In the genomic region with DNA sequence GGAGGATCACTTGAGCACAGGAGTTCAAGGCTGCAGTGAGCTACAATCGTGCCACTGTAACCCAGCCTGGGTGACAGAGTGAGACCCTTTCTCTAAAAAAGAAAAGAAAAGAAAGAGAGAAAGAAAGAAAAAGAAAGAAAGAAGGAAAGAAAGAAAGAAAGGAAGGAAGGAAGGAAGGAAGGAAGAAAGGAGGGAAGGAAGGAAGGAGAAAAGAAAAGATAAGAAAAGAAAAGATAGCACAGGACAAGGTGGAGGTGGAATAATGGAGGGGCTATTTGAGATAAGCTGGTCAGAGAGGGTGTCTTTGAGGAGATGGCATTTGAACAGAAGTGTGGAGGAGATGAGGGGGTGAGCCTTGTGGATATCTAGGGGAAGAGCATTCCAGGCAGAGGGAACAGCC, we compare ENCODE assay signal across 26 cellular contexts. TPM values are rescaled to one million over a fixed set of nuclear protein-coding genes. Genes with fewer than 3 reads are reported as not detected.
DNase-seq lines count a peak whose midpoint lies in the region; ATAC-seq, FAIRE-seq and TF ChIP-seq lines count a peak whose summit lies in the region.
"Had no signal": no experiment of that assay in that cellular context is flagged by ENCODE, and none has a peak within 500 bp of the region (broad histone marks: within the 10 kb centered on the region; RNA-seq: fewer than 3 reads in every experiment).

No MANE protein-coding gene starts in this region.

- H3K9me1 ChIP-seq in K562 (ENCODE audit: control insufficient read depth, insufficient read depth, low read length) = peaks cover 4% of the 10 kb centered on the region

- 3% methylated on average over 1 of the region's 1 CpG for WGBS in HepG2 (ENCODE audit: low lambda C conversion rate)
- 30% methylated on average over 1 of the region's 1 CpG for WGBS in right lobe of liver (ENCODE audit: insufficient coverage, low coverage, low lambda C conversion rate, missing lambda C conversion rate)
- 11% methylated on average over 1 of the region's 1 CpG for WGBS in K562 (ENCODE audit: insufficient coverage, low coverage, missing lambda C conversion rate)

- DNase-seq in HepG2 (ENCODE audit: low spot score) (no peak), right lobe of liver (no peak), K562 (ENCODE audit: extremely low read depth in 1 of 4, low spot score in 3 of 4) (no peak), glutamatergic neuron (no peak), type B pancreatic cell (ENCODE audit: extremely low spot score, unreplicated experiment) (no peak), anterior cingulate cortex (lab: John Stamatoyannopoulos, UW) (no peak), substantia nigra (lab: John Stamatoyannopoulos, UW) (no peak)
- DNase-seq: 8988T; ACHN; AML-193; BE2C; CD4-positive, alpha-beta T cell; CD8-positive, alpha-beta memory T cell; DMS 273 treated with DMSO at 0.1 percent for 48 hours; DMS79; EL; GDM1; GOT3; HCEC 1CT had no signal

- H3K27me3 ChIP-seq in HepG2 (ENCODE audit: control insufficient read depth in 1 of 2, insufficient read depth in 2 of 2, low read length in 2 of 2) (no peaks in the 10 kb centered on the region; a peak in 1 of 5 replicates), right lobe of liver (no peaks in the 10 kb centered on the region), K562 (ENCODE audit: control insufficient read depth in 2 of 2, insufficient read depth in 2 of 2, low read length in 2 of 2) (peaks cover 0 to 3% of the 10 kb centered on the region in 2 experiments; a peak in 2 of 5 replicates)
- H3K27me3 ChIP-seq: BLaER1 treated with 17β-estradiol and CSF1 and Interleukin-3, amounts not matched to agents 10 nM and 100 nM had no signal

- H4K20me1 ChIP-seq in HepG2 (ENCODE audit: insufficient read depth, low read length) (peaks cover 13% of the 10 kb centered on the region; the same call in 1 of the 2 replicates), K562 (replicated peaks; ENCODE audit: control insufficient read depth, insufficient read depth, low read length) (peaks cover 15% of the 10 kb centered on the region)

- H3K27ac ChIP-seq in HepG2 (ENCODE audit: extremely low read length, insufficient read depth, low read length) (no peak overlapping the region), right lobe of liver (no peak overlapping the region), K562 (ENCODE audit: extremely low read depth, low read depth, low read length) (no peak overlapping the region), substantia nigra (ENCODE audit: low read depth, low read length, poor library complexity, severe bottlenecking) (no peak overlapping the region)
- H3K27ac ChIP-seq: A549; BLaER1 treated with 17β-estradiol and CSF1 and Interleukin-3, amounts not matched to agents 10 nM and 100 nM had no signal

- H3K79me2 ChIP-seq in HepG2 (ENCODE audit: insufficient read depth, low read length) = peaks cover 22% of the 10 kb centered on the region
- H3K79me2 ChIP-seq in K562 (ENCODE audit: control insufficient read depth, insufficient read depth, low read length) = peaks cover 24% of the 10 kb centered on the region

- in situ Hi-C loops in HepG2 (cut with HindIII; ENCODE audit: extremely low pct_ligation_motif_present, low pct_unique_long_range_greater_than_20kb) = loop anchor here (5.0 kb wide), 1 partner anchor 97 kb away; no protein-coding TSS in a partner anchor
- in situ Hi-C loops in K562 (cut with MboI) = loop anchor here (5.0 kb wide), 1 partner anchor 92 kb away; no protein-coding TSS in a partner anchor

- H3K9ac ChIP-seq in HepG2 (ENCODE audit: insufficient read depth, low read depth, low read length) (no peak overlapping the region), K562 (ENCODE audit: insufficient read depth in 1 of 2, low read depth in 2 of 2, low read length in 2 of 2) (no peak overlapping the region)

- peaks cover 54% of the 10 kb centered on the region for H3K4me1 Mint-ChIP-seq in glutamatergic neuron (ENCODE audit: low read depth, unreplicated experiment)
- peaks cover 19% of the 10 kb centered on the region for H3K4me1 Mint-ChIP-seq in type B pancreatic cell (ENCODE audit: unreplicated experiment)

- intact Hi-C loops in HepG2 (cut with micrococcal nuclease; ENCODE audit: unreplicated experiment) (loop anchor here (5.0 to 10.0 kb wide), 2 partner anchors 78 to 130 kb away; no protein-coding TSS in a partner anchor), right lobe of liver (cut with DNase I) (loop anchor here (5.0 kb wide), 1 partner anchor 102 kb away; no protein-coding TSS in a partner anchor), K562 (cut with micrococcal nuclease) (loop anchor here (5.0 kb wide), 4 partner anchors 37 to 138 kb away; no protein-coding TSS in a partner anchor)

- no peaks in the 10 kb centered on the region for H3K9me3 ChIP-seq in HepG2 (ENCODE audit: low read length)
- H3K9me3 ChIP-seq in right lobe of liver = no peaks in the 10 kb centered on the region
- no peaks in the 10 kb centered on the region for H3K9me3 ChIP-seq in K562 (replicated peaks; ENCODE audit: control insufficient read depth, insufficient read depth, low read depth, low read length)
- H3K9me3 ChIP-seq: A549; BE2C; BLaER1 treated with 17β-estradiol and CSF1 and Interleukin-3, amounts not matched to agents 10 nM and 100 nM had no signal

- ATAC-seq in HepG2 (no peak), right lobe of liver (no peak), K562 (no peak), GM19328 (IDR thresholded peaks at IDR 0.05; ENCODE audit: unreplicated experiment) (no peak)
- ATAC-seq: A549, GM12878 had no signal

- H2AFZ ChIP-seq in HepG2 (ENCODE audit: low read length) (no peak overlapping the region), K562 (ENCODE audit: low read depth, low read length) (no peak overlapping the region)

- H3K36me3 ChIP-seq in HepG2 (replicated peaks in 1 of 2; ENCODE audit: control insufficient read depth in 1 of 2, insufficient read depth in 2 of 2, low read length in 2 of 2) = peaks cover 6 to 8% of the 10 kb centered on the region in 2 experiments; a peak in 4 of 5 replicates
- peaks cover 0 to 4% (median 0%) of the 10 kb centered on the region in 4 donors for H3K36me3 ChIP-seq in right lobe of liver
- H3K36me3 ChIP-seq in K562 (ENCODE audit: control insufficient read depth, insufficient read depth, low read length) = peaks cover 7% of the 10 kb centered on the region; the same call in 2 of the 3 replicates

- H3K4me3 ChIP-seq in HepG2 (replicated peaks in 1 of 3; ENCODE audit: insufficient read depth in 1 of 3, low read depth in 2 of 3, low read length in 3 of 3) = no peak overlapping the region
- H3K4me3 ChIP-seq in right lobe of liver = no peak overlapping the region
- no peak overlapping the region for H3K4me3 ChIP-seq in K562
- H3K4me3 ChIP-seq: A549; BLaER1 treated with 17β-estradiol and CSF1 and Interleukin-3, amounts not matched to agents 10 nM and 100 nM; GM12878 had no signal

- TF ChIP-seq RAD21 in HepG2 (CRISPR knock-in tag; IDR thresholded peaks at IDR 0.05) = no peak
- TF ChIP-seq RAD21 in K562 (CRISPR knock-in tag; conservative IDR thresholded peaks at IDR 0.05 in 1 of 2, IDR thresholded peaks at IDR 0.05 in 1 of 2) = no peak

- FAIRE-seq in HepG2 (lab: Jason Lieb, UNC) (no peak), K562 (lab: Jason Lieb, UNC) (no peak)
- FAIRE-seq: A549, D721Med, GM12878, H54 had no signal

- POLR2A ChIA-PET in HepG2 (lab: Yijun Ruan, JAX) (no interaction called here), K562 (lab: Yijun Ruan, JAX) (no interaction called here)

- BruUV-seq in HepG2 (replicated peaks; lab: Mats Ljungman, UMichigan) (no TSS peak), K562 (replicated peaks; lab: Mats Ljungman, UMichigan) (no TSS peak)

- peaks cover 30% of the 10 kb centered on the region for H3K9me3 Mint-ChIP-seq in glutamatergic neuron (ENCODE audit: unreplicated experiment)
- H3K9me3 Mint-ChIP-seq in type B pancreatic cell = no peaks in the 10 kb centered on the region
- H3K9me3 Mint-ChIP-seq: CD14-positive monocyte; CD4-positive, alpha-beta T cell; CD8-positive, alpha-beta memory T cell had no signal

- H3K36me3 Mint-ChIP-seq in glutamatergic neuron (ENCODE audit: unreplicated experiment) (no peaks in the 10 kb centered on the region), type B pancreatic cell (peaks cover 5% of the 10 kb centered on the region)

- H3K4me3 Mint-ChIP-seq in glutamatergic neuron (ENCODE audit: unreplicated experiment) (peak overlapping the region; percentile 1), type B pancreatic cell (peak overlapping the region; percentile 17)
- H3K4me3 Mint-ChIP-seq: CD14-positive monocyte; CD4-positive, alpha-beta T cell had no signal

- TF ChIP-seq EP300 in HepG2 (IDR thresholded peaks at IDR 0.05; ENCODE audit: low read depth in 2 of 2, low read length in 2 of 2) (no peak), HepG2 (CRISPR knock-in tag; IDR thresholded peaks at IDR 0.05; ENCODE audit: borderline replicate concordance) (no peak), K562 (IDR thresholded peaks at IDR 0.05; ENCODE audit: low read length) (no peak)

- TF ChIP-seq CTCF in HepG2 (CRISPR knock-in tag; IDR thresholded peaks at IDR 0.05) (no peak), right lobe of liver (IDR thresholded peaks at IDR 0.05) (no peak), K562 (IDR thresholded peaks at IDR 0.05 in 2 of 3, conservative IDR thresholded peaks at IDR 0.05 in 1 of 3; ENCODE audit: insufficient read depth in 2 of 3, low read depth in 1 of 3, low read length in 3 of 3) (no peak), glutamatergic neuron (IDR thresholded peaks at IDR 0.05; ENCODE audit: partially characterized antibody, unreplicated experiment) (no peak), type B pancreatic cell (conservative IDR thresholded peaks at IDR 0.05) (no peak)

- H3K4me2 ChIP-seq in HepG2 (ENCODE audit: low read depth, low read length) (no peak overlapping the region), K562 (ENCODE audit: insufficient read depth, low read length) (no peak overlapping the region)
- H3K4me2 ChIP-seq: A549; BLaER1 treated with 17β-estradiol and CSF1 and Interleukin-3, amounts not matched to agents 10 nM and 100 nM had no signal

- H3K27me3 Mint-ChIP-seq in glutamatergic neuron (ENCODE audit: unreplicated experiment) (peaks cover 28% of the 10 kb centered on the region), type B pancreatic cell (peaks cover 44% of the 10 kb centered on the region)

- H3K27ac Mint-ChIP-seq in glutamatergic neuron (ENCODE audit: unreplicated experiment) (peak overlapping the region; percentile 25), type B pancreatic cell (no peak overlapping the region)
- H3K27ac Mint-ChIP-seq: CD14-positive monocyte; CD4-positive, alpha-beta T cell; CD8-positive, alpha-beta memory T cell had no signal

- TF ChIP-seq POLR2A in HepG2 (IDR thresholded peaks at IDR 0.05; ENCODE audit: insufficient read depth in 1 of 2, low read depth in 2 of 2, low read length in 2 of 2) (no peak), right lobe of liver (IDR thresholded peaks at IDR 0.05) (no peak), K562 (conservative IDR thresholded peaks at IDR 0.05) (no peak)

- CTCF ChIA-PET in HepG2 (lab: Yijun Ruan, JAX; ENCODE audit: low intra/inter-chr PET ratio, low total read pairs) (no interaction called here), K562 (lab: Yijun Ruan, JAX; ENCODE audit: low intra/inter-chr PET ratio) (interaction anchor here (3.5 kb wide), 1 partner anchor 100 kb away, joined by 49 read pairs; no protein-coding TSS in a partner anchor)

- H3K4me1 ChIP-seq in HepG2 (ENCODE audit: insufficient read depth, low read length) (peaks cover 15% of the 10 kb centered on the region), right lobe of liver (peaks cover 0 to 11% (median 3%) of the 10 kb centered on the region in 4 donors), K562 (replicated peaks in 1 of 2; ENCODE audit: control insufficient read depth in 2 of 2, insufficient read depth in 2 of 2, low read length in 2 of 2) (peaks cover 13 to 19% of the 10 kb centered on the region in 2 experiments)
- H3K4me1 ChIP-seq: BE2C had no signal

RNA-seq across cellular contexts. Expression of gene PDRG1, which starts 2.7 kb away (rescaled TPM):
- total RNA-seq in HepG2 (2016; rRNA removed; fragmentation: Illumina TruSeq; extraction: Trizol) (16.6 and 22.1 TPM in 2 replicates), right lobe of liver (1 to 10 TPM; 4.5 to 6.6 (median 4.9) TPM), K562 (2014; rRNA removed) (19.9 and 22.2 TPM in 2 replicates), K562 (2014; rRNA removed; fragmentation: Illumina TruSeq; extraction: Trizol) (11.6 and 12.6 TPM in 2 replicates), K562 (2015; rRNA removed; fragmentation: Illumina TruSeq; extraction: Trizol) (13.4 and 14.1 TPM in 2 replicates), K562 (2021) (25.2 and 26.1 TPM in 2 replicates), glutamatergic neuron (ENCODE audit: unreplicated experiment) (69.5 TPM), type B pancreatic cell (ENCODE audit: low replicate concordance) (24.3 and 24.7 TPM in 2 replicates)
- total RNA-seq in HepG2 (2016; cell fraction: cytosol; rRNA removed; fragmentation: Illumina TruSeq; extraction: Trizol; ENCODE audit: low read depth) = 5.1 and 5.7 TPM in 2 replicates
- 16.1 and 23.7 TPM in 2 replicates for total RNA-seq in HepG2 (2016; cell fraction: insoluble cytoplasmic fraction; rRNA removed; fragmentation: Illumina TruSeq; extraction: Trizol)
- 12.0 and 13.1 TPM in 2 replicates for total RNA-seq in HepG2 (2016; cell fraction: membrane; rRNA removed; fragmentation: Illumina TruSeq; extraction: Trizol)
- total RNA-seq in HepG2 (2016; cell fraction: nucleus; rRNA removed; fragmentation: Illumina TruSeq; extraction: Trizol) = 8.3 and 9.7 TPM in 2 replicates
- polyA plus RNA-seq in HepG2 (2011; rRNA removed) (18.0 and 20.2 TPM in 2 replicates), K562 (2011; rRNA removed) (24.8 and 27.8 TPM in 2 replicates), K562 (2014; fragmentation: Illumina TruSeq; extraction: Trizol) (23.4 and 24.6 TPM in 2 replicates), K562 (2014; fragmentation: Nextera tagmentation; extraction: Ambion mirVana) (10 to 100 TPM; 38.5 to 58.6 TPM), K562 (2014; rRNA removed) (31.6 and 32.2 TPM in 2 replicates)
- 19.4 and 20.2 TPM in 2 replicates for polyA plus RNA-seq in HepG2 (2011; cell fraction: cytosol; rRNA removed)
- 11.2 and 13.9 TPM in 2 replicates for polyA plus RNA-seq in HepG2 (2011; cell fraction: nucleus; rRNA removed)
- polyA plus RNA-seq in HepG2 (2012) = 15.0 and 15.5 TPM in 2 replicates
- polyA plus RNA-seq in HepG2 (2016; cell fraction: cytosol; fragmentation: Illumina TruSeq; extraction: Trizol; ENCODE audit: low read depth) = 6.4 and 6.6 TPM in 2 replicates
- polyA plus RNA-seq in HepG2 (2016; cell fraction: insoluble cytoplasmic fraction; fragmentation: Illumina TruSeq; extraction: Trizol; ENCODE audit: low read depth) = 34.8 and 36.2 TPM in 2 replicates
- 11.1 and 11.7 TPM in 2 replicates for polyA plus RNA-seq in HepG2 (2016; cell fraction: membrane; fragmentation: Illumina TruSeq; extraction: Trizol; ENCODE audit: low read depth)
- polyA plus RNA-seq in HepG2 (2016; cell fraction: nucleus; fragmentation: Illumina TruSeq; extraction: Trizol; ENCODE audit: insufficient read depth, low read depth) = 20.9 and 21.7 TPM in 2 replicates
- 3.7 and 8.1 TPM in 2 replicates for polyA minus RNA-seq in HepG2 (2011; rRNA and poly(A)+ RNA removed; ENCODE audit: low replicate concordance)
- polyA minus RNA-seq in HepG2 (2011; cell fraction: cytosol; rRNA and poly(A)+ RNA removed) = 3.5 and 4.6 TPM in 2 replicates
- 5.8 and 6.6 TPM in 2 replicates for polyA minus RNA-seq in HepG2 (2011; cell fraction: nucleus; rRNA and poly(A)+ RNA removed)
- 7.2 and 10.9 TPM in 2 replicates for total RNA-seq in K562 (2011; cell fraction: chromatin; rRNA removed; ENCODE audit: low replicate concordance)
- total RNA-seq in K562 (2011; cell fraction: nucleolus; rRNA removed) = 8.9 and 9.8 TPM in 2 replicates
- total RNA-seq in K562 (2011; cell fraction: nucleoplasm; rRNA removed) = 10.8 and 12.4 TPM in 2 replicates
- 23.2 and 23.9 TPM in 2 replicates for polyA plus RNA-seq in K562 (2011; cell fraction: cytosol; rRNA removed)
- polyA plus RNA-seq in K562 (2011; cell fraction: nucleus; rRNA removed) = 13.6 and 15.4 TPM in 2 replicates
- polyA plus RNA-seq in K562 (2012) = 20.8 and 24.1 TPM in 2 replicates
- polyA minus RNA-seq in K562 (2011; rRNA and poly(A)+ RNA removed) = 6.9 and 8.1 TPM in 2 replicates
- 6.5 TPM in 2 replicates for polyA minus RNA-seq in K562 (2011; cell fraction: cytosol; rRNA and poly(A)+ RNA removed)
- 4.8 and 5.6 TPM in 2 replicates for polyA minus RNA-seq in K562 (2011; cell fraction: nucleus; rRNA and poly(A)+ RNA removed)

RNA-seq across cellular contexts. Expression of gene XKR7, which starts 13.5 kb away (rescaled TPM):
- total RNA-seq in HepG2 (2016; rRNA removed; fragmentation: Illumina TruSeq; extraction: Trizol) (not detected in 2 replicates), right lobe of liver (not detected), K562 (2014; rRNA removed) (not detected in 2 replicates), K562 (2014; rRNA removed; fragmentation: Illumina TruSeq; extraction: Trizol) (not detected in 2 replicates), K562 (2015; rRNA removed; fragmentation: Illumina TruSeq; extraction: Trizol) (not detected in 2 replicates), K562 (2021) (0.02 TPM in 1 of 2 replicates, not detected in the other), glutamatergic neuron (ENCODE audit: unreplicated experiment) (284 TPM), type B pancreatic cell (ENCODE audit: low replicate concordance) (4.2 and 4.9 TPM in 2 replicates)
- total RNA-seq in HepG2 (2016; cell fraction: cytosol; rRNA removed; fragmentation: Illumina TruSeq; extraction: Trizol; ENCODE audit: low read depth) = not detected in 2 replicates
- total RNA-seq in HepG2 (2016; cell fraction: insoluble cytoplasmic fraction; rRNA removed; fragmentation: Illumina TruSeq; extraction: Trizol) = not detected in 2 replicates
- not detected in 2 replicates for total RNA-seq in HepG2 (2016; cell fraction: membrane; rRNA removed; fragmentation: Illumina TruSeq; extraction: Trizol)
- total RNA-seq in HepG2 (2016; cell fraction: nucleus; rRNA removed; fragmentation: Illumina TruSeq; extraction: Trizol) = not detected in 2 replicates
- polyA plus RNA-seq in HepG2 (2011; rRNA removed) (not detected in 2 replicates), K562 (2011; rRNA removed) (not detected in 2 replicates), K562 (2014; fragmentation: Illumina TruSeq; extraction: Trizol) (not detected in 2 replicates), K562 (2014; fragmentation: Nextera tagmentation; extraction: Ambion mirVana) (not detected), K562 (2014; rRNA removed) (not detected in 2 replicates)
- polyA plus RNA-seq in HepG2 (2011; cell fraction: cytosol; rRNA removed) = not detected in 2 replicates
- polyA plus RNA-seq in HepG2 (2011; cell fraction: nucleus; rRNA removed) = not detected in 2 replicates
- not detected in 2 replicates for polyA plus RNA-seq in HepG2 (2012)
- not detected in 2 replicates for polyA plus RNA-seq in HepG2 (2016; cell fraction: cytosol; fragmentation: Illumina TruSeq; extraction: Trizol; ENCODE audit: low read depth)
- not detected in 2 replicates for polyA plus RNA-seq in HepG2 (2016; cell fraction: insoluble cytoplasmic fraction; fragmentation: Illumina TruSeq; extraction: Trizol; ENCODE audit: low read depth)
- not detected in 2 replicates for polyA plus RNA-seq in HepG2 (2016; cell fraction: membrane; fragmentation: Illumina TruSeq; extraction: Trizol; ENCODE audit: low read depth)
- polyA plus RNA-seq in HepG2 (2016; cell fraction: nucleus; fragmentation: Illumina TruSeq; extraction: Trizol; ENCODE audit: insufficient read depth, low read depth) = not detected in 2 replicates
- polyA minus RNA-seq in HepG2 (2011; rRNA and poly(A)+ RNA removed; ENCODE audit: low replicate concordance) = 0.02 TPM in 1 of 2 replicates, not detected in the other
- polyA minus RNA-seq in HepG2 (2011; cell fraction: cytosol; rRNA and poly(A)+ RNA removed) = not detected in 2 replicates
- not detected in 2 replicates for polyA minus RNA-seq in HepG2 (2011; cell fraction: nucleus; rRNA and poly(A)+ RNA removed)
- total RNA-seq in K562 (2011; cell fraction: chromatin; rRNA removed; ENCODE audit: low replicate concordance) = not detected in 2 replicates
- not detected in 2 replicates for total RNA-seq in K562 (2011; cell fraction: nucleolus; rRNA removed)
- total RNA-seq in K562 (2011; cell fraction: nucleoplasm; rRNA removed) = not detected in 2 replicates
- polyA plus RNA-seq in K562 (2011; cell fraction: cytosol; rRNA removed) = under 0.01 TPM in 1 of 2 replicates, not detected in the other
- not detected in 2 replicates for polyA plus RNA-seq in K562 (2011; cell fraction: nucleus; rRNA removed)
- not detected in 2 replicates for polyA plus RNA-seq in K562 (2012)
- polyA minus RNA-seq in K562 (2011; rRNA and poly(A)+ RNA removed) = not detected in 2 replicates
- polyA minus RNA-seq in K562 (2011; cell fraction: cytosol; rRNA and poly(A)+ RNA removed) = not detected in 2 replicates
- not detected in 2 replicates for polyA minus RNA-seq in K562 (2011; cell fraction: nucleus; rRNA and poly(A)+ RNA removed)
- total RNA-seq: CD4-positive, alpha-beta T cell; CD8-positive, alpha-beta memory T cell; GM12878 had no signal
- polyA plus RNA-seq: GM12878 had no signal

RNA-seq across cellular contexts. Expression of gene CCM2L, which starts 55.7 kb away (rescaled TPM):
- 0.15 TPM in 1 of 2 replicates, not detected in the other for total RNA-seq in HepG2 (2016; rRNA removed; fragmentation: Illumina TruSeq; extraction: Trizol)
- total RNA-seq in HepG2 (2016; cell fraction: cytosol; rRNA removed; fragmentation: Illumina TruSeq; extraction: Trizol; ENCODE audit: low read depth) = 0.18 TPM in 1 of 2 replicates, not detected in the other
- total RNA-seq in HepG2 (2016; cell fraction: insoluble cytoplasmic fraction; rRNA removed; fragmentation: Illumina TruSeq; extraction: Trizol) = 0.09 TPM in 1 of 2 replicates, not detected in the other
- total RNA-seq in HepG2 (2016; cell fraction: membrane; rRNA removed; fragmentation: Illumina TruSeq; extraction: Trizol) = not detected in 2 replicates
- not detected in 2 replicates for total RNA-seq in HepG2 (2016; cell fraction: nucleus; rRNA removed; fragmentation: Illumina TruSeq; extraction: Trizol)
- polyA plus RNA-seq in HepG2 (2011; rRNA removed) = not detected in 2 replicates
- polyA plus RNA-seq in HepG2 (2011; cell fraction: cytosol; rRNA removed) = 0.13 TPM in 1 of 2 replicates, not detected in the other
- 0.07 and 0.16 TPM in 2 replicates for polyA plus RNA-seq in HepG2 (2011; cell fraction: nucleus; rRNA removed)
- 0.15 TPM in 1 of 2 replicates, not detected in the other for polyA plus RNA-seq in HepG2 (2012)
- not detected in 2 replicates for polyA plus RNA-seq in HepG2 (2016; cell fraction: cytosol; fragmentation: Illumina TruSeq; extraction: Trizol; ENCODE audit: low read depth)
- 0.12 and 0.25 TPM in 2 replicates for polyA plus RNA-seq in HepG2 (2016; cell fraction: insoluble cytoplasmic fraction; fragmentation: Illumina TruSeq; extraction: Trizol; ENCODE audit: low read depth)
- polyA plus RNA-seq in HepG2 (2016; cell fraction: membrane; fragmentation: Illumina TruSeq; extraction: Trizol; ENCODE audit: low read depth) = 0.08 TPM in 1 of 2 replicates, not detected in the other
- polyA plus RNA-seq in HepG2 (2016; cell fraction: nucleus; fragmentation: Illumina TruSeq; extraction: Trizol; ENCODE audit: insufficient read depth, low read depth) = 0.42 TPM in 1 of 2 replicates, not detected in the other
- not detected in 2 replicates for polyA minus RNA-seq in HepG2 (2011; rRNA and poly(A)+ RNA removed; ENCODE audit: low replicate concordance)
- not detected in 2 replicates for polyA minus RNA-seq in HepG2 (2011; cell fraction: cytosol; rRNA and poly(A)+ RNA removed)
- polyA minus RNA-seq in HepG2 (2011; cell fraction: nucleus; rRNA and poly(A)+ RNA removed) = not detected in 2 replicates
- total RNA-seq in right lobe of liver = 1 to 10 TPM in 2 of 6 experiments, under 1 TPM in 4; 0.61 to 1.7 (median 0.89) TPM
- not detected in 2 replicates for total RNA-seq in K562 (2011; cell fraction: chromatin; rRNA removed; ENCODE audit: low replicate concordance)
- not detected in 2 replicates for total RNA-seq in K562 (2011; cell fraction: nucleolus; rRNA removed)
- not detected in 2 replicates for total RNA-seq in K562 (2011; cell fraction: nucleoplasm; rRNA removed)
- not detected in 2 replicates for total RNA-seq in K562 (2014; rRNA removed)
- not detected in 2 replicates for total RNA-seq in K562 (2014; rRNA removed; fragmentation: Illumina TruSeq; extraction: Trizol)
- total RNA-seq in K562 (2015; rRNA removed; fragmentation: Illumina TruSeq; extraction: Trizol) = not detected in 2 replicates
- not detected in 2 replicates for total RNA-seq in K562 (2021)
- 0.04 TPM in 1 of 2 replicates, not detected in the other for polyA plus RNA-seq in K562 (2011; rRNA removed)
- polyA plus RNA-seq in K562 (2011; cell fraction: cytosol; rRNA removed) = not detected in 2 replicates
- polyA plus RNA-seq in K562 (2011; cell fraction: nucleus; rRNA removed) = not detected in 2 replicates
- 0.30 TPM in 1 of 2 replicates, not detected in the other for polyA plus RNA-seq in K562 (2012)
- polyA plus RNA-seq in K562 (2014; fragmentation: Illumina TruSeq; extraction: Trizol) = not detected in 2 replicates
- not detected for polyA plus RNA-seq in K562 (2014; fragmentation: Nextera tagmentation; extraction: Ambion mirVana)
- polyA plus RNA-seq in K562 (2014; rRNA removed) = not detected in 2 replicates
- not detected in 2 replicates for polyA minus RNA-seq in K562 (2011; rRNA and poly(A)+ RNA removed)
- polyA minus RNA-seq in K562 (2011; cell fraction: cytosol; rRNA and poly(A)+ RNA removed) = not detected in 2 replicates
- polyA minus RNA-seq in K562 (2011; cell fraction: nucleus; rRNA and poly(A)+ RNA removed) = not detected in 2 replicates
- total RNA-seq in glutamatergic neuron (ENCODE audit: unreplicated experiment) = 6.3 TPM
- total RNA-seq in type B pancreatic cell (ENCODE audit: low replicate concordance) = 0.19 and 0.63 TPM in 2 replicates
- total RNA-seq: CD4-positive, alpha-beta T cell; CD8-positive, alpha-beta memory T cell; GM12878 had no signal
- polyA plus RNA-seq: CD14-positive monocyte; CD8-positive, alpha-beta memory T cell; GM12878 had no signal

Comparison
In these comparisons a context has a peak if more than half of its experiments do, and no peak if none do; other contexts are left out.
1. RNA of gene XKR7, which starts 13.5 kb away (total RNA-seq): 284 TPM in glutamatergic neuron (single experiment); 4.2 to 4.9 TPM in type B pancreatic cell, not detected in HepG2, not detected in right lobe of liver and 0.02 TPM in K562; every median in the first group is over 10 times any median in the second.
2. Of the 241 proteins assayed by ChIP-seq in both HepG2 and K562: peak only in HepG2: ARNT, NBN, NFRKB and RAD51; only in K562: ZNF512; in both: none; in neither: 234; mixed calls (peak in some experiments, not most) for 2.